13 cellular contexts compared by ENCODE assay signal in the genomic region with DNA sequence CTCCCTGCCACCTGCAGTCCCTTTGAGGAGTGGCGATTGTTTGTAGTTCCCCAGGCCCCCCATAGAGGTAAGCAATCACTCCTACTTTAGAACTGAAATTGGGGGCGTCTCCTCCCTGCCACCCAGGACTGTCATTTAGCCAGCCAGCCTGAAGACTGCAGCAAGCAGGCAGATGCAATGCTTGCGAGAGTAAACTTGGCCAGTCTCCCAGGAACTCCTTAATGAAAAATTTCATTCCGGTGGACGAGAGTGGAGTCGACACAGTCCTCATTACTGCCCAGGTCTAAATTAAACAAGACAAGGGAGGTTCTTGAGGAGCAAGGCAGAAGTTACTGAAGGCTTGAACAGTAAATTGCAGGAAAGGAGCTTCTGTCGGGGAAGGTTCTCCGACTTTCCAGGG.
DNase-seq lines count a peak whose midpoint lies in the region; ATAC-seq and TF ChIP-seq lines count a peak whose summit lies in the region.
"Had no signal": no experiment of that assay in that cellular context is flagged by ENCODE, and none has a peak within 500 bp of the region (broad histone marks: within the 10 kb centered on the region; RNA-seq: fewer than 3 reads in every experiment).

No MANE protein-coding gene starts in this region.

- H3K4me3 ChIP-seq in coronary artery: no peak overlapping the region
- H3K4me3 ChIP-seq: esophagus squamous epithelium, SJSA1 had no signal

- peak; percentile 48 for DNase-seq in AG08395 (ENCODE audit: low spot score)
- DNase-seq in COR-L47 (lab: John Stamatoyannopoulos, UW): peak; percentile 90
- peak; percentile 49 for DNase-seq in NCI-H69 (lab: John Stamatoyannopoulos, UW)
- no peak for DNase-seq in left cardiac atrium
- DNase-seq in coronary artery (ENCODE audit: low spot score): no peak
- no peak for DNase-seq in stimulated activated CD4-positive, alpha-beta T cell treated with anti-CD3 and anti-CD28 coated beads, Interleukin-2, amount 100 ng/mL, for 48 hours
- no peak for DNase-seq in occipital lobe (lab: John Stamatoyannopoulos, UW)
- no peak for DNase-seq in left lobe of liver (ENCODE audit: low spot score)
- DNase-seq: activated CD4-positive, alpha-beta T cell treated with anti-CD3 and anti-CD28 coated beads for 1 hour; esophagus squamous epithelium; NCI-H510A treated with DMSO at 0.1 percent for 48 hours; nephron progenitor cell had no signal

- ATAC-seq in left cardiac atrium (peak; percentile 36 to 44), left lobe of liver (no peak)

- intact Hi-C loops in left cardiac atrium (cut with DNase I): no loop called here

- H3K27ac ChIP-seq in coronary artery: no peak overlapping the region
- H3K27ac ChIP-seq: SJSA1 had no signal

- TF ChIP-seq CTCF in coronary artery (IDR thresholded peaks at IDR 0.05): no peak

Comparison
In these comparisons a context has a peak if more than half of its experiments do, and no peak if none do; other contexts are left out.
1. DNase-seq: peak in AG08395 (single experiment), COR-L47 (single experiment) and NCI-H69 (single experiment); none in left cardiac atrium (single experiment), coronary artery (single experiment), stimulated activated CD4-positive, alpha-beta T cell treated with anti-CD3 and anti-CD28 coated beads, Interleukin-2, amount 100 ng/mL, for 48 hours (0 of 2), occipital lobe (single experiment) and left lobe of liver (single experiment).